ENCODE assay signal across 15 cellular contexts in the genomic region with DNA sequence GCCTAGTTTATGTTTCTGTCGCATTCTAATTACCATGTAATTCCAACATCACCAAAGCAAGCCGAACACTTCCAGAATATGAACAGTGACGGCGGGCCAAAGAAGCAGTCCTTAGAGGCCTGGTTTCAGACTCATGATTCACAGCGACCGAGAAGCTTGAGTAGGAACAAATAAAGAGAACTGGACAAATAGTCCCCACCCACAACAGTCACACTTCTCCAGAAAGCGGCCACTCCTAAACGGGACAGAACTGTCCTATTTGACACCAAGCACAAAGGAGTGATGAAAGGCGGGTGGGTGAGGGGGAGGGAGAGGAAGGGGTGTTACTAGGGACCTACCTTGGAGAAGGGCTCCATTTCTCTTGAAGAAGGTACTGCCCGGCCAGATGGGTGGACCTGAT.
A peak's percentile ranks its signal among the peaks of the same experiment; 100 is the strongest.
DNase-seq lines count a peak whose midpoint lies in the region; ATAC-seq and TF ChIP-seq lines count a peak whose summit lies in the region.
"Had no signal": no experiment of that assay in that cellular context is flagged by ENCODE, and none has a peak within 500 bp of the region (broad histone marks: within the 10 kb centered on the region; RNA-seq: fewer than 3 reads in every experiment).

No MANE protein-coding gene starts in this region.

- peaks cover 2% of the 10 kb centered on the region; the same call in 1 of the 2 replicates for H3K9me2 ChIP-seq in GM23338 (ENCODE audit: insufficient read depth)

- peaks cover 80% of the 10 kb centered on the region for H3K4me1 Mint-ChIP-seq in GM23338

- H3K27me3 Mint-ChIP-seq in GM23338 (ENCODE audit: insufficient read depth, low read depth, poor library complexity), result peaks cover 7% of the 10 kb centered on the region
- H3K27me3 Mint-ChIP-seq: B cell; CD4-positive, alpha-beta memory T cell had no signal

- H3K79me2 ChIP-seq in GM23338 (replicated peaks; ENCODE audit: insufficient read depth), result peaks cover 100% of the 10 kb centered on the region

- no peaks in the 10 kb centered on the region; the same call in none of the 2 replicates for H3K36me3 ChIP-seq in GM23338 (ENCODE audit: insufficient read depth)
- no peaks in the 10 kb centered on the region for H3K36me3 ChIP-seq in mucosa of descending colon (ENCODE audit: low read depth)
- peaks cover 10% of the 10 kb centered on the region for H3K36me3 ChIP-seq in upper lobe of right lung

- H3K4me1 ChIP-seq in GM23338 (ENCODE audit: insufficient read depth), result peaks cover 49% of the 10 kb centered on the region
- no peaks in the 10 kb centered on the region for H3K4me1 ChIP-seq in mucosa of descending colon (ENCODE audit: low read depth)
- H3K4me1 ChIP-seq in upper lobe of right lung, result no peaks in the 10 kb centered on the region
- H3K4me1 ChIP-seq: Caco-2 had no signal

- H3F3A ChIP-seq in GM23338 (replicated peaks; ENCODE audit: low read depth), result 0 out of 2 replicates have a peak, but pooled peaks cover 3% of the 10 kb centered on the region

- peak overlapping the region; percentile 45; the same call in 1 of the 2 replicates for H3K27ac Mint-ChIP-seq in GM23338
- H3K27ac Mint-ChIP-seq: B cell; CD4-positive, alpha-beta memory T cell had no signal

- H2AFZ ChIP-seq in GM23338, result no peak overlapping the region

- H4K20me1 ChIP-seq in GM23338 (replicated peaks; ENCODE audit: insufficient read depth), result peaks cover 17% of the 10 kb centered on the region

- H3K9me3 ChIP-seq in mucosa of descending colon (no peaks in the 10 kb centered on the region), upper lobe of right lung (no peaks in the 10 kb centered on the region)
- H3K9me3 ChIP-seq: Caco-2 had no signal

- H3K9me3 Mint-ChIP-seq in GM23338, result no peaks in the 10 kb centered on the region
- H3K9me3 Mint-ChIP-seq: CD4-positive, alpha-beta memory T cell had no signal

- ATAC-seq in GM23338, result no peak
- ATAC-seq in esophagus mucosa, result peak; percentile 18
- peak; percentile 44 for ATAC-seq in mucosa of descending colon
- ATAC-seq in upper lobe of right lung, result peak; percentile 75
- no peak for ATAC-seq in GM18498 (IDR thresholded peaks at IDR 0.05; ENCODE audit: unreplicated experiment)
- ATAC-seq: HCT116 had no signal

- intact Hi-C loops in mucosa of descending colon (cut with DNase I, micrococcal nuclease) (no loop called here), upper lobe of right lung (cut with DNase I) (no loop called here)

- H3K27me3 ChIP-seq in GM23338 (ENCODE audit: insufficient read depth) (no peaks in the 10 kb centered on the region), upper lobe of right lung (no peaks in the 10 kb centered on the region)

- H3K36me3 Mint-ChIP-seq in GM23338 (ENCODE audit: low read depth), result peaks cover 34% of the 10 kb centered on the region

- H3K4me2 ChIP-seq in GM23338, result no peak overlapping the region

- H3K27ac ChIP-seq in GM23338 (ENCODE audit: low read depth) (no peak overlapping the region), upper lobe of right lung (no peak overlapping the region)

- no peak overlapping the region for H3K4me3 ChIP-seq in GM23338
- no peak overlapping the region for H3K4me3 ChIP-seq in mucosa of descending colon
- no peak overlapping the region for H3K4me3 ChIP-seq in upper lobe of right lung

- H3K4me3 Mint-ChIP-seq in GM23338, result no peak overlapping the region
- H3K4me3 Mint-ChIP-seq: B cell; CD4-positive, alpha-beta memory T cell had no signal

- DNase-seq in GM23338 (ENCODE audit: low spot score) (no peak), mucosa of descending colon (no peak), upper lobe of right lung (no peak), Ammon's horn (ENCODE audit: low spot score) (no peak), SHP77 (lab: John Stamatoyannopoulos, UW) (no peak)
- DNase-seq: ACHN; C1 segment of cervical spinal cord; Caco-2; CD4-positive, alpha-beta memory T cell; DMS53; GF-D8 had no signal

- no peak for TF ChIP-seq CTCF in GM23338 (conservative IDR thresholded peaks at IDR 0.05; ENCODE audit: low read depth in 2 of 2)
- TF ChIP-seq CTCF in mucosa of descending colon (IDR thresholded peaks at IDR 0.05), result no peak
- no peak for TF ChIP-seq CTCF in upper lobe of right lung (IDR thresholded peaks at IDR 0.05)

TF ChIP-seq in GM23338, 12 proteins besides CTCF, POLR2A, EP300 and RAD21 (continues in another document):
- TF ChIP-seq STAT1 (IDR thresholded peaks at IDR 0.05; ENCODE audit: unreplicated experiment) (no peak), ZNF114 (CRISPR knock-in tag; IDR thresholded peaks at IDR 0.05) (no peak), NANOG (IDR thresholded peaks at IDR 0.05; ENCODE audit: borderline replicate concordance) (no peak), CREB1 (CRISPR knock-in tag; IDR thresholded peaks at IDR 0.05; ENCODE audit: low read depth) (no peak), POLR2AphosphoS5 (IDR thresholded peaks at IDR 0.05; ENCODE audit: low read depth) (no peak), ZNF331 (CRISPR knock-in tag; IDR thresholded peaks at IDR 0.05; ENCODE audit: low read depth) (no peak), EZH2 (IDR thresholded peaks at IDR 0.05; ENCODE audit: low read depth, unreplicated experiment) (no peak), EZH2phosphoT487 (IDR thresholded peaks at IDR 0.05; ENCODE audit: unreplicated experiment) (no peak)
- TF ChIP-seq, protein P1, sequence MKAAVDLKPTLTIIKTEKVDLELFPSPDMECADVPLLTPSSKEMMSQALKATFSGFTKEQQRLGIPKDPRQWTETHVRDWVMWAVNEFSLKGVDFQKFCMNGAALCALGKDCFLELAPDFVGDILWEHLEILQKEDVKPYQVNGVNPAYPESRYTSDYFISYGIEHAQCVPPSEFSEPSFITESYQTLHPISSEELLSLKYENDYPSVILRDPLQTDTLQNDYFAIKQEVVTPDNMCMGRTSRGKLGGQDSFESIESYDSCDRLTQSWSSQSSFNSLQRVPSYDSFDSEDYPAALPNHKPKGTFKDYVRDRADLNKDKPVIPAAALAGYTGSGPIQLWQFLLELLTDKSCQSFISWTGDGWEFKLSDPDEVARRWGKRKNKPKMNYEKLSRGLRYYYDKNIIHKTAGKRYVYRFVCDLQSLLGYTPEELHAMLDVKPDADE (IDR thresholded peaks at IDR 0.05), result no peak
- TF ChIP-seq, protein P2, sequence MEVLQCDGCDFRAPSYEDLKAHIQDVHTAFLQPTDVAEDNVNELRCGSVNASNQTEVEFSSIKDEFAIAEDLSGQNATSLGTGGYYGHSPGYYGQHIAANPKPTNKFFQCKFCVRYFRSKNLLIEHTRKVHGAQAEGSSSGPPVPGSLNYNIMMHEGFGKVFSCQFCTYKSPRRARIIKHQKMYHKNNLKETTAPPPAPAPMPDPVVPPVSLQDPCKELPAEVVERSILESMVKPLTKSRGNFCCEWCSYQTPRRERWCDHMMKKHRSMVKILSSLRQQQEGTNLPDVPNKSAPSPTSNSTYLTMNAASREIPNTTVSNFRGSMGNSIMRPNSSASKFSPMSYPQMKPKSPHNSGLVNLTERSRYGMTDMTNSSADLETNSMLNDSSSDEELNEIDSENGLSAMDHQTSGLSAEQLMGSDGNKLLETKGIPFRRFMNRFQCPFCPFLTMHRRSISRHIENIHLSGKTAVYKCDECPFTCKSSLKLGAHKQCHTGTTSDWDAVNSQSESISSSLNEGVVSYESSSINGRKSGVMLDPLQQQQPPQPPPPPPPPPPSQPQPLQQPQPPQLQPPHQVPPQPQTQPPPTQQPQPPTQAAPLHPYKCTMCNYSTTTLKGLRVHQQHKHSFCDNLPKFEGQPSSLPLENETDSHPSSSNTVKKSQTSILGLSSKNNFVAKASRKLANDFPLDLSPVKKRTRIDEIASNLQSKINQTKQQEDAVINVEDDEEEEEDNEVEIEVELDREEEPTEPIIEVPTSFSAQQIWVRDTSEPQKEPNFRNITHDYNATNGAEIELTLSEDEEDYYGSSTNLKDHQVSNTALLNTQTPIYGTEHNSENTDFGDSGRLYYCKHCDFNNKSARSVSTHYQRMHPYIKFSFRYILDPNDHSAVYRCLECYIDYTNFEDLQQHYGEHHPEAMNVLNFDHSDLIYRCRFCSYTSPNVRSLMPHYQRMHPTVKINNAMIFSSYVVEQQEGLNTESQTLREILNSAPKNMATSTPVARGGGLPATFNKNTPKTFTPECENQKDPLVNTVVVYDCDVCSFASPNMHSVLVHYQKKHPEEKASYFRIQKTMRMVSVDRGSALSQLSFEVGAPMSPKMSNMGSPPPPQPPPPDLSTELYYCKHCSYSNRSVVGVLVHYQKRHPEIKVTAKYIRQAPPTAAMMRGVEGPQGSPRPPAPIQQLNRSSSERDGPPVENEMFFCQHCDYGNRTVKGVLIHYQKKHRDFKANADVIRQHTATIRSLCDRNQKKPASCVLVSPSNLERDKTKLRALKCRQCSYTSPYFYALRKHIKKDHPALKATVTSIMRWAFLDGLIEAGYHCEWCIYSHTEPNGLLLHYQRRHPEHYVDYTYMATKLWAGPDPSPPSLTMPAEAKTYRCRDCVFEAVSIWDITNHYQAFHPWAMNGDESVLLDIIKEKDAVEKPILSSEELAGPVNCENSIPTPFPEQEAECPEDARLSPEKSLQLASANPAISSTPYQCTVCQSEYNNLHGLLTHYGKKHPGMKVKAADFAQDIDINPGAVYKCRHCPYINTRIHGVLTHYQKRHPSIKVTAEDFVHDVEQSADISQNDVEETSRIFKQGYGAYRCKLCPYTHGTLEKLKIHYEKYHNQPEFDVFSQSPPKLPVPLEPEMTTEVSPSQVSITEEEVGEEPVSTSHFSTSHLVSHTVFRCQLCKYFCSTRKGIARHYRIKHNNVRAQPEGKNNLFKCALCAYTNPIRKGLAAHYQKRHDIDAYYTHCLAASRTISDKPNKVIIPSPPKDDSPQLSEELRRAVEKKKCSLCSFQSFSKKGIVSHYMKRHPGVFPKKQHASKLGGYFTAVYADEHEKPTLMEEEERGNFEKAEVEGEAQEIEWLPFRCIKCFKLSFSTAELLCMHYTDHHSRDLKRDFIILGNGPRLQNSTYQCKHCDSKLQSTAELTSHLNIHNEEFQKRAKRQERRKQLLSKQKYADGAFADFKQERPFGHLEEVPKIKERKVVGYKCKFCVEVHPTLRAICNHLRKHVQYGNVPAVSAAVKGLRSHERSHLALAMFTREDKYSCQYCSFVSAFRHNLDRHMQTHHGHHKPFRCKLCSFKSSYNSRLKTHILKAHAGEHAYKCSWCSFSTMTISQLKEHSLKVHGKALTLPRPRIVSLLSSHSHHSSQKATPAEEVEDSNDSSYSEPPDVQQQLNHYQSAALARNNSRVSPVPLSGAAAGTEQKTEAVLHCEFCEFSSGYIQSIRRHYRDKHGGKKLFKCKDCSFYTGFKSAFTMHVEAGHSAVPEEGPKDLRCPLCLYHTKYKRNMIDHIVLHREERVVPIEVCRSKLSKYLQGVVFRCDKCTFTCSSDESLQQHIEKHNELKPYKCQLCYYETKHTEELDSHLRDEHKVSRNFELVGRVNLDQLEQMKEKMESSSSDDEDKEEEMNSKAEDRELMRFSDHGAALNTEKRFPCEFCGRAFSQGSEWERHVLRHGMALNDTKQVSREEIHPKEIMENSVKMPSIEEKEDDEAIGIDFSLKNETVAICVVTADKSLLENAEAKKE (CRISPR knock-in tag; IDR thresholded peaks at IDR 0.05), result no peak

Comparison
In these comparisons a context has a peak if more than half of its experiments do, and no peak if none do; other contexts are left out.
1. ATAC-seq: peak in esophagus mucosa (single experiment), mucosa of descending colon (single experiment) and upper lobe of right lung (single experiment); none in GM23338 (single experiment) and GM18498 (single experiment).